In genomic region chr10:113381906-113382562, GRCh38 we compare ENCODE assay signal across 9 cellular contexts.
A peak's percentile ranks its signal among the peaks of the same experiment; 100 is the strongest.
DNase-seq lines count a peak whose midpoint lies in the region; ATAC-seq lines count a peak whose summit lies in the region.
"Had no signal": no experiment of that assay in that cellular context is flagged by ENCODE, and none has a peak within 500 bp of the region (broad histone marks: within the 10 kb centered on the region; RNA-seq: fewer than 3 reads in every experiment).

No MANE protein-coding gene starts in this region.

- no peak overlapping the region for H2BK5ac ChIP-seq in mesendoderm (ENCODE audit: low read length)

- H3K27me3 ChIP-seq in mesendoderm (ENCODE audit: insufficient read depth, low read length, poor library complexity) = no peaks in the 10 kb centered on the region

- no peak overlapping the region for H3K4me3 ChIP-seq in mesendoderm (ENCODE audit: low read length)
- H3K4me3 ChIP-seq: K562 had no signal

- no peak overlapping the region for H2BK120ac ChIP-seq in mesendoderm (ENCODE audit: low read depth, low read length)

- no peak overlapping the region for H3K27ac ChIP-seq in mesendoderm (ENCODE audit: low read depth, low read length)

- H3K79me1 ChIP-seq in mesendoderm (ENCODE audit: low read length) = no peaks in the 10 kb centered on the region

- H3K4ac ChIP-seq in mesendoderm (ENCODE audit: low read depth, low read length) = no peak overlapping the region

- ATAC-seq in HG03460 (IDR thresholded peaks at IDR 0.05; ENCODE audit: unreplicated experiment) (peak; percentile 52), HG03521 (IDR thresholded peaks at IDR 0.05; ENCODE audit: unreplicated experiment) (no peak)
- ATAC-seq: K562 had no signal

- H3K4me1 ChIP-seq in mesendoderm (ENCODE audit: control insufficient read depth, low read depth, low read length) = no peaks in the 10 kb centered on the region

- H3K4me1 Mint-ChIP-seq in activated naive CD8-positive, alpha-beta T cell (ENCODE audit: low read depth) = peaks cover 32% of the 10 kb centered on the region

- H3K79me2 ChIP-seq in mesendoderm (ENCODE audit: control insufficient read depth, insufficient read depth, low read length) = no peaks in the 10 kb centered on the region

- no peak overlapping the region for H2AK5ac ChIP-seq in mesendoderm (ENCODE audit: low read length)

- WGBS in mesendoderm (ENCODE audit: extremely low coverage, insufficient coverage, low lambda C conversion rate) = no CpG with 5 or more reads among the region's 11 CpGs

- no peak overlapping the region for H3K56ac ChIP-seq in mesendoderm (ENCODE audit: low read length)

- H3K27me3 Mint-ChIP-seq in activated naive CD8-positive, alpha-beta T cell = no peaks in the 10 kb centered on the region

- H3K36me3 Mint-ChIP-seq in activated naive CD8-positive, alpha-beta T cell = no peaks in the 10 kb centered on the region

- H3K18ac ChIP-seq in mesendoderm (ENCODE audit: low read length) = no peak overlapping the region

- H4K5ac ChIP-seq in mesendoderm (ENCODE audit: low read length) = no peak overlapping the region

- no peaks in the 10 kb centered on the region for H3K9me3 Mint-ChIP-seq in activated naive CD8-positive, alpha-beta T cell (ENCODE audit: low read depth)

- H3K4me2 ChIP-seq in mesendoderm (ENCODE audit: low read length) = no peak overlapping the region

- H3K4me3 Mint-ChIP-seq in activated naive CD8-positive, alpha-beta T cell = peak overlapping the region; percentile 84

- H3K23ac ChIP-seq in mesendoderm (ENCODE audit: low read length) = no peak overlapping the region

- H3K27ac Mint-ChIP-seq in activated naive CD8-positive, alpha-beta T cell = peak overlapping the region; percentile 73

- DNase-seq in GM04504 (ENCODE audit: low read depth) (peak; percentile 55), mesendoderm (peak; percentile 45), hippocampal formation (lab: John Stamatoyannopoulos, UW) (no peak), posterior cingulate gyrus (no peak), hypothalamus (lab: John Stamatoyannopoulos, UW) (no peak)

- no peak overlapping the region for H4K8ac ChIP-seq in mesendoderm (ENCODE audit: low read depth, low read length)

- H3K36me3 ChIP-seq in mesendoderm (ENCODE audit: control insufficient read depth, insufficient read depth, low read length) = no peaks in the 10 kb centered on the region

- H3K9ac ChIP-seq in mesendoderm (ENCODE audit: low read length) = no peak overlapping the region

- intact Hi-C loops in posterior cingulate gyrus (cut with DNase I) = loop anchor here (10.0 kb wide), 2 partner anchors 657 to 817 kb away; no protein-coding TSS in a partner anchor

- H2BK15ac ChIP-seq in mesendoderm (replicated peaks; ENCODE audit: low read depth) = no peak overlapping the region

Comparison
In these comparisons a context has a peak if more than half of its experiments do, and no peak if none do; other contexts are left out.
1. DNase-seq: peak in GM04504 (single experiment) and mesendoderm (single experiment); none in hippocampal formation (0 of 2), posterior cingulate gyrus (0 of 10) and hypothalamus (0 of 51).